Comparison of ENCODE assay signal across 22 cellular contexts in genomic region chr18:78431606-78432005, GRCh38.
"Had no signal": no experiment of that assay in that cellular context is flagged by ENCODE, and none has a peak within 500 bp of the region (broad histone marks: within the 10 kb centered on the region; RNA-seq: fewer than 3 reads in every experiment).

No MANE protein-coding gene starts in this region.

- H3K27me3 ChIP-seq: foreskin keratinocyte, hepatocyte, thyroid gland, uterus had no signal

- H3K36me3 ChIP-seq: lower lobe of right lung, thyroid gland, uterus had no signal

- H3K4me2 ChIP-seq: hepatocyte had no signal

- H3K4me1 ChIP-seq: foreskin keratinocyte, lower lobe of right lung, thyroid gland, uterus had no signal

- ATAC-seq: activated CD8-positive, alpha-beta memory T cell treated with anti-CD3 and anti-CD28 coated beads, Interleukin-2, amount 10 ng/mL, durations not matched to agents 7 days and 5 days; foreskin keratinocyte; lower lobe of right lung had no signal

- H3K4me3 Mint-ChIP-seq: activated B cell treated with CpG ODN at 0.5 μM for 24 hours; activated CD4-positive, alpha-beta memory T cell treated with anti-CD3 and anti-CD28 coated beads, Interleukin-2, amount 10 ng/mL, durations not matched to agents 7 days and 5 days; activated CD8-positive, alpha-beta memory T cell treated with anti-CD3 and anti-CD28 coated beads, Interleukin-2, amount 10 ng/mL, durations not matched to agents 7 days and 5 days; activated naive CD8-positive, alpha-beta T cell treated with anti-CD3 and anti-CD28 coated beads for 36 hours; mesothelial cell of epicardium; nephron had no signal

- H3K27me3 Mint-ChIP-seq: activated B cell treated with CpG ODN at 0.5 μM for 24 hours; activated CD4-positive, alpha-beta memory T cell treated with anti-CD3 and anti-CD28 coated beads, Interleukin-2, amount 10 ng/mL, durations not matched to agents 7 days and 5 days; activated CD8-positive, alpha-beta memory T cell treated with anti-CD3 and anti-CD28 coated beads, Interleukin-2, amount 10 ng/mL, durations not matched to agents 7 days and 5 days; activated naive CD8-positive, alpha-beta T cell treated with anti-CD3 and anti-CD28 coated beads for 36 hours had no signal

- DNase-seq: activated B cell treated with CpG ODN at 0.5 μM for 24 hours; activated CD4-positive, alpha-beta memory T cell treated with anti-CD3 and anti-CD28 coated beads, Interleukin-2, amount 10 ng/mL, durations not matched to agents 7 days and 5 days; activated CD4-positive, alpha-beta T cell treated with anti-CD3 and anti-CD28 coated beads for 4 hours; activated CD8-positive, alpha-beta memory T cell treated with anti-CD3 and anti-CD28 coated beads, Interleukin-2, amount 10 ng/mL, durations not matched to agents 7 days and 5 days; activated naive CD4-positive, alpha-beta T cell; activated naive CD8-positive, alpha-beta T cell treated with anti-CD3 and anti-CD28 coated beads for 36 hours; amniotic stem cell; dermis blood vessel endothelial cell; effector memory CD4-positive, alpha-beta T cell; foreskin keratinocyte; lower lobe of right lung; stimulated activated CD4-positive, alpha-beta T cell treated with anti-CD3 and anti-CD28 coated beads, Interleukin-12 subunit alpha, Interleukin-12 subunit beta, amount 100 ng/mL, for 4 hours; stimulated activated CD4-positive, alpha-beta T cell treated with anti-CD3 and anti-CD28 coated beads, Interleukin-1b, Interleukin-23, amount 100 ng/mL, for 48 hours; stimulated activated CD8-positive, alpha-beta memory T cell treated with anti-CD3 and anti-CD28 coated beads, Interleukin-4, amount 100 ng/mL, for 48 hours; stimulated activated naive CD4-positive, alpha-beta T cell; thyroid gland; uterus had no signal

- H3K4me3 ChIP-seq: hepatocyte, lower lobe of right lung, thyroid gland, uterus had no signal

- H3K27ac Mint-ChIP-seq: activated B cell treated with CpG ODN at 0.5 μM for 24 hours; activated CD4-positive, alpha-beta memory T cell treated with anti-CD3 and anti-CD28 coated beads, Interleukin-2, amount 10 ng/mL, durations not matched to agents 7 days and 5 days; activated CD8-positive, alpha-beta memory T cell treated with anti-CD3 and anti-CD28 coated beads, Interleukin-2, amount 10 ng/mL, durations not matched to agents 7 days and 5 days; activated naive CD8-positive, alpha-beta T cell treated with anti-CD3 and anti-CD28 coated beads for 36 hours; mesothelial cell of epicardium; nephron had no signal

- H3K27ac ChIP-seq: foreskin keratinocyte, hepatocyte, lower lobe of right lung, thyroid gland, uterus had no signal

- FAIRE-seq: keratinocyte, TTC549 had no signal

- H3K9me3 ChIP-seq: lower lobe of right lung, thyroid gland, uterus had no signal

- H2AFZ ChIP-seq: hepatocyte had no signal

- H3K4me1 Mint-ChIP-seq: activated B cell treated with CpG ODN at 0.5 μM for 24 hours; activated CD4-positive, alpha-beta memory T cell treated with anti-CD3 and anti-CD28 coated beads, Interleukin-2, amount 10 ng/mL, durations not matched to agents 7 days and 5 days; activated CD8-positive, alpha-beta memory T cell treated with anti-CD3 and anti-CD28 coated beads, Interleukin-2, amount 10 ng/mL, durations not matched to agents 7 days and 5 days; activated naive CD8-positive, alpha-beta T cell treated with anti-CD3 and anti-CD28 coated beads for 36 hours; mesothelial cell of epicardium had no signal

- H3K36me3 Mint-ChIP-seq: activated CD8-positive, alpha-beta memory T cell treated with anti-CD3 and anti-CD28 coated beads, Interleukin-2, amount 10 ng/mL, durations not matched to agents 7 days and 5 days; activated naive CD8-positive, alpha-beta T cell treated with anti-CD3 and anti-CD28 coated beads for 36 hours; mesothelial cell of epicardium had no signal
